In genomic region chr2:190527214-190527613, GRCh38 we compare ENCODE assay signal across 27 cellular contexts.
"Had no signal": no experiment of that assay in that cellular context is flagged by ENCODE, and none has a peak within 500 bp of the region (broad histone marks: within the 10 kb centered on the region; RNA-seq: fewer than 3 reads in every experiment).

No MANE protein-coding gene starts in this region.

- H3K36me3 Mint-ChIP-seq: natural killer cell, neural progenitor cell had no signal

- H3K36me3 ChIP-seq: brain microvascular endothelial cell, neural progenitor cell, right atrium auricular region, stomach had no signal

- H3K4me3 ChIP-seq: neural progenitor cell, right atrium auricular region, smooth muscle cell, stomach, tibial nerve had no signal

- H3K9ac ChIP-seq: neural progenitor cell had no signal

- H3K9me3 Mint-ChIP-seq: activated CD4-positive, alpha-beta memory T cell treated with anti-CD3 and anti-CD28 coated beads for 36 hours; activated CD4-positive, alpha-beta T cell treated with anti-CD3 and anti-CD28 coated beads, Interleukin-2, amount 10 ng/mL, durations not matched to agents 24 days and 14 days; activated T-cell treated with anti-CD3 and anti-CD28 coated beads, Interleukin-2, amount 50 U/mL, for 4 hours; activated T-helper 17 cell treated with anti-CD3 and anti-CD28 coated beads, Interleukin-2, amount 50 U/mL, for 72 hours; natural killer cell; neural progenitor cell; stimulated activated memory B cell treated with anti-CD40 and anti-IgM and Interleukin-4, amounts not matched to agents 10 μg/mL and 1 μg/mL and 100 μg/mL, for 72 hours; T-helper 2 cell treated with Interferon-gamma antibody and Interleukin-4, amounts not matched to agents 5 μg/mL and 100 μg/mL, for 36 hours had no signal

- H3K27me3 ChIP-seq: brain microvascular endothelial cell, neural progenitor cell, right atrium auricular region, stomach, tibial nerve had no signal

- H3K27me3 Mint-ChIP-seq: activated CD4-positive, alpha-beta memory T cell treated with anti-CD3 and anti-CD28 coated beads for 36 hours; activated CD4-positive, alpha-beta T cell treated with anti-CD3 and anti-CD28 coated beads, Interleukin-2, amount 10 ng/mL, durations not matched to agents 24 days and 14 days; activated T-helper 17 cell treated with anti-CD3 and anti-CD28 coated beads, Interleukin-2, amount 50 U/mL, for 72 hours; stimulated activated memory B cell treated with anti-CD40 and anti-IgM and Interleukin-4, amounts not matched to agents 10 μg/mL and 1 μg/mL and 100 μg/mL, for 72 hours had no signal

- DNase-seq: activated CD4-positive, alpha-beta memory T cell treated with anti-CD3 and anti-CD28 coated beads for 36 hours; activated CD4-positive, alpha-beta T cell treated with anti-CD3 and anti-CD28 coated beads, Interleukin-2, amount 10 ng/mL, durations not matched to agents 24 days and 14 days; activated gamma-delta T cell treated with Interleukin-2 at 50 U/mL for 16 hours; activated naive CD4-positive, alpha-beta T cell treated with anti-CD3 and anti-CD28 coated beads, Interleukin-2, amount 50 U/mL, for 16 hours; activated T-cell treated with anti-CD3 and anti-CD28 coated beads, Interleukin-2, amount 50 U/mL, for 4 hours; amniotic stem cell; brain microvascular endothelial cell; cortex of kidney; head of caudate nucleus; hippocampal formation; left colon; natural killer cell; stimulated activated CD4-positive, alpha-beta T cell treated with anti-CD3 and anti-CD28 coated beads, Interleukin-1b, Interleukin-23, amount 100 ng/mL, for 48 hours; stimulated activated CD4-positive, alpha-beta T cell treated with anti-CD3 and anti-CD28 coated beads, Interleukin-4, amount 100 ng/mL, for 4 hours; stimulated activated CD8-positive, alpha-beta memory T cell treated with anti-CD3 and anti-CD28 coated beads, Interleukin-4, amount 100 ng/mL, for 48 hours; stomach had no signal

- H3K4me1 ChIP-seq: neural progenitor cell had no signal

- H3K4me3 Mint-ChIP-seq: activated CD4-positive, alpha-beta memory T cell treated with anti-CD3 and anti-CD28 coated beads for 36 hours; activated CD4-positive, alpha-beta T cell treated with anti-CD3 and anti-CD28 coated beads, Interleukin-2, amount 10 ng/mL, durations not matched to agents 24 days and 14 days; activated T-cell treated with anti-CD3 and anti-CD28 coated beads, Interleukin-2, amount 50 U/mL, for 4 hours; activated T-helper 17 cell treated with anti-CD3 and anti-CD28 coated beads, Interleukin-2, amount 50 U/mL, for 72 hours; natural killer cell; neural progenitor cell; stimulated activated memory B cell treated with anti-CD40 and anti-IgM and Interleukin-4, amounts not matched to agents 10 μg/mL and 1 μg/mL and 100 μg/mL, for 72 hours; T-helper 2 cell treated with Interferon-gamma antibody and Interleukin-4, amounts not matched to agents 5 μg/mL and 100 μg/mL, for 36 hours had no signal

- H3K4me2 ChIP-seq: neural progenitor cell, smooth muscle cell had no signal

- H3K9me3 ChIP-seq: right atrium auricular region, stomach, tibial nerve had no signal

- H3K27ac Mint-ChIP-seq: activated CD4-positive, alpha-beta T cell treated with anti-CD3 and anti-CD28 coated beads, Interleukin-2, amount 10 ng/mL, durations not matched to agents 24 days and 14 days; neural progenitor cell; T-helper 2 cell treated with Interferon-gamma antibody and Interleukin-4, amounts not matched to agents 5 μg/mL and 100 μg/mL, for 36 hours had no signal

- H2AFZ ChIP-seq: neural progenitor cell had no signal

- H3K27ac ChIP-seq: brain microvascular endothelial cell, neural progenitor cell, right atrium auricular region, stomach, tibial nerve, VCaP had no signal

- FAIRE-seq: astrocyte, endothelial cell of umbilical vein, keratinocyte had no signal
